ENCODE assay signal across 16 cellular contexts in genomic region chr6:88869263-88870023, GRCh38.
DNase-seq lines count a peak whose midpoint lies in the region; ATAC-seq, FAIRE-seq and TF ChIP-seq lines count a peak whose summit lies in the region.
"Had no signal": no experiment of that assay in that cellular context is flagged by ENCODE, and none has a peak within 500 bp of the region (broad histone marks: within the 10 kb centered on the region; RNA-seq: fewer than 3 reads in every experiment).

No MANE protein-coding gene starts in this region.

- no peak overlapping the region for H3K4me3 ChIP-seq in A549
- H3K4me3 ChIP-seq in fibroblast of villous mesenchyme (ENCODE audit: low read depth, low read length) = no peak overlapping the region
- H3K4me3 ChIP-seq: esophagus muscularis mucosa had no signal

- H3K27ac Mint-ChIP-seq in activated naive CD4-positive, alpha-beta T cell treated with anti-CD3 and anti-CD28 coated beads, Interleukin-2, amount 50 U/mL, for 72 hours = no peak overlapping the region

- H3K27ac ChIP-seq in A549 = peak overlapping the region; percentile 15 to 18; a peak in 4 of 6 replicates
- H3K27ac ChIP-seq: esophagus muscularis mucosa, parathyroid adenoma had no signal

- no peak for FAIRE-seq in A549 (lab: Jason Lieb, UNC)
- peak; percentile 74 for FAIRE-seq in GM19239 (lab: Jason Lieb, UNC)

- DNase-seq in A549 (ENCODE audit: low read depth in 1 of 2, low spot score in 1 of 2) (no peak), GM19239 (ENCODE audit: insufficient read length, low spot score) (no peak), fibroblast of villous mesenchyme (ENCODE audit: low read depth) (peak; percentile 81), SIG-M5 (lab: John Stamatoyannopoulos, UW) (no peak), HEK293T (ENCODE audit: extremely low spot score) (no peak)
- no peak for DNase-seq in activated naive CD4-positive, alpha-beta T cell treated with anti-CD3 and anti-CD28 coated beads, Interleukin-2, amount 50 U/mL, for 72 hours (ENCODE audit: low spot score in 2 of 2)
- DNase-seq: activated T-cell treated with anti-CD3 and anti-CD28 coated beads, Interleukin-2, amount 50 U/mL, for 4 hours; AML-193; KBM-7; mesendoderm; NCI-H2171; stimulated activated CD4-positive, alpha-beta T cell treated with anti-CD3 and anti-CD28 coated beads, Interleukin-15, amount 100 ng/mL, for 24 hours had no signal

- peak overlapping the region; percentile 71 for H3K4me2 ChIP-seq in A549

- TF ChIP-seq CTCF in A549 (IDR thresholded peaks at IDR 0.05) (no peak), fibroblast of villous mesenchyme (IDR thresholded peaks at IDR 0.05; ENCODE audit: insufficient read depth, low read depth, low read length) (no peak)

- CTCF ChIA-PET in A549 (lab: Yijun Ruan, JAX) (interaction anchor here (0.6 to 2.7 kb wide), 5 partner anchors 10 to 940 kb away, joined by 3 to 11 read pairs (median 5); no protein-coding TSS in a partner anchor), HEK293T (lab: Yijun Ruan, JAX) (interaction anchor here (1.4 kb wide), 1 partner anchor 925 kb away, joined by 3 read pairs; no protein-coding TSS in a partner anchor)

- H3K9me3 ChIP-seq in A549 = no peaks in the 10 kb centered on the region
- H3K9me3 ChIP-seq: esophagus muscularis mucosa had no signal

- no peak for TF ChIP-seq RAD21 in A549 (conservative IDR thresholded peaks at IDR 0.05 in 1 of 2, IDR thresholded peaks at IDR 0.05 in 1 of 2)

- peaks cover 33% of the 10 kb centered on the region for H3K4me1 ChIP-seq in A549
- H3K4me1 ChIP-seq: parathyroid adenoma had no signal

- no peaks in the 10 kb centered on the region for H3K9me3 Mint-ChIP-seq in activated naive CD4-positive, alpha-beta T cell treated with anti-CD3 and anti-CD28 coated beads, Interleukin-2, amount 50 U/mL, for 72 hours
- H3K9me3 Mint-ChIP-seq: activated T-cell treated with anti-CD3 and anti-CD28 coated beads, Interleukin-2, amount 50 U/mL, for 4 hours had no signal

- ATAC-seq in A549 (no peak), SK-N-SH treated with all-trans-retinoic acid at 6 μM for 48 hours (peak; percentile 35; the same call in 2 of the 3 replicates), HG03521 (IDR thresholded peaks at IDR 0.05; ENCODE audit: unreplicated experiment) (no peak)
- ATAC-seq in activated naive CD4-positive, alpha-beta T cell treated with anti-CD3 and anti-CD28 coated beads, Interleukin-2, amount 50 U/mL, for 72 hours = no peak
- ATAC-seq: activated T-cell treated with anti-CD3 and anti-CD28 coated beads, Interleukin-2, amount 50 U/mL, for 4 hours had no signal

- 65% methylated on average over 1 of the region's 1 CpG for WGBS in A549 (ENCODE audit: missing lambda C conversion rate)

- no peak for TF ChIP-seq POLR2A in A549 (IDR thresholded peaks at IDR 0.05; ENCODE audit: low read length)

- H3K36me3 Mint-ChIP-seq in activated naive CD4-positive, alpha-beta T cell treated with anti-CD3 and anti-CD28 coated beads, Interleukin-2, amount 50 U/mL, for 72 hours = peaks cover 0 to 12% of the 10 kb centered on the region in 2 donors

- POLR2A ChIA-PET in A549 (lab: Yijun Ruan, JAX) (no interaction called here), HEK293T (lab: Yijun Ruan, JAX) (no interaction called here)

- no peak for TF ChIP-seq EP300 in A549 (IDR thresholded peaks at IDR 0.05)

TF ChIP-seq in A549, 52 proteins besides CTCF, POLR2A, EP300 and RAD21:
- TF ChIP-seq ZNF302 (CRISPR knock-in tag; IDR thresholded peaks at IDR 0.05) (no peak), HES2 (IDR thresholded peaks at IDR 0.05) (no peak)

TF ChIP-seq in SK-N-SH treated with all-trans-retinoic acid at 6 μM for 48 hours, 23 proteins besides CTCF, POLR2A, EP300 and RAD21 (continues in another document):
- TF ChIP-seq TCF4 (CRISPR knock-in tag; IDR thresholded peaks at IDR 0.05; ENCODE audit: borderline replicate concordance) (no peak), ARNTL (CRISPR knock-in tag; IDR thresholded peaks at IDR 0.05; ENCODE audit: borderline replicate concordance, low read depth) (no peak), PPARA (CRISPR knock-in tag; IDR thresholded peaks at IDR 0.05; ENCODE audit: borderline replicate concordance) (no peak), ESRRG (CRISPR knock-in tag; IDR thresholded peaks at IDR 0.05) (no peak), ZC3H10 (CRISPR knock-in tag; IDR thresholded peaks at IDR 0.05) (no peak), ZFP3 (CRISPR knock-in tag; IDR thresholded peaks at IDR 0.05) (no peak), CSDC2 (CRISPR knock-in tag; IDR thresholded peaks at IDR 0.05) (no peak), GLIS3 (CRISPR knock-in tag; IDR thresholded peaks at IDR 0.05) (no peak), ZFP30 (CRISPR knock-in tag; IDR thresholded peaks at IDR 0.05) (no peak), CREB5 (CRISPR knock-in tag; IDR thresholded peaks at IDR 0.05; ENCODE audit: low read depth) (no peak), ZNF70 (CRISPR knock-in tag; IDR thresholded peaks at IDR 0.05) (no peak), RARB (CRISPR knock-in tag; IDR thresholded peaks at IDR 0.05) (no peak), ISL1 (CRISPR knock-in tag; IDR thresholded peaks at IDR 0.05) (no peak)

TF ChIP-seq in HEK293T, 16 proteins besides CTCF, POLR2A, EP300 and RAD21:
- no peak for TF ChIP-seq HDGF (IDR thresholded peaks at IDR 0.05; ENCODE audit: borderline replicate concordance)
- TF ChIP-seq FOXM1 (IDR thresholded peaks at IDR 0.05; ENCODE audit: borderline replicate concordance) = no peak
- no peak for TF ChIP-seq PKNOX1 (IDR thresholded peaks at IDR 0.05)
- TF ChIP-seq ELF4 (IDR thresholded peaks at IDR 0.05) = no peak
- TF ChIP-seq BHLHE40 (IDR thresholded peaks at IDR 0.05; ENCODE audit: borderline replicate concordance) = no peak
- TF ChIP-seq CTBP1 (IDR thresholded peaks at IDR 0.05; ENCODE audit: borderline replicate concordance) = no peak
- TF ChIP-seq ARNT (IDR thresholded peaks at IDR 0.05) = no peak
- TF ChIP-seq ZNF384 (IDR thresholded peaks at IDR 0.05) = no peak
- TF ChIP-seq SP1 (IDR thresholded peaks at IDR 0.05) = no peak
- TF ChIP-seq L3MBTL2 (conservative IDR thresholded peaks at IDR 0.05) = no peak
TF ChIP-seq in HEK293T: peak in this region for 0.
